Comparison of ENCODE assay signal across 8 cellular contexts in the genomic region with DNA sequence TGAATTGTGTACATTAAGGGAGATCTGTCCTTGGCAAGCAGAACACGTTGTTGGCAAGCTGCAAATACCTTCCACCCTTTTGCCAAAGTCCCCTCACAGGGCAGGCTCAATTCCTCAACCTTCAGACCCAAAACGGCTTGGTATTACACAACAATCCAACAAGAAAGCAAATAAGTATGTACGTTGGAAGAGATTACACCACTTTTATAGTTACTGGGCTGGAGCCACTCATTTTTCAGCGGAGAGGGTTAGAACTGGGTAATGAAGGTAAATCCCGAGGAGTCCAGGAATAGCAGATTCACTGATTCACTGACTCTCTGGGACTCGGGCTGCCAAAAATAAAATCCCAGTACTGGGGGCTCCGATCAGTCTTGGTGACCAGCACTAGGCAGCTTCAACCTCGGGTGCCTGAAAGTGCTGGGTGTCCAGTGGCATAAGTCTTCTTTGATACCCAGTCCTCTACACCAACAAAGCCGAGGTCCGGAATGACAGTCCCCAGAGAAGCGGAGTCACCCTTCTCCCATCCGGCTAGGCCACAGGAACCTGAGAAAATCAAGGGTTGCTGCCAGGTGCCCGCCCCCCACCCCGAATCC. TPM values are rescaled to one million over a fixed set of nuclear protein-coding genes. Genes with fewer than 3 reads are reported as not detected.
DNase-seq lines count a peak whose midpoint lies in the region; ATAC-seq lines count a peak whose summit lies in the region.

No MANE protein-coding gene starts in this region.

- H3K4me1 ChIP-seq in iPS-15b (ENCODE audit: control insufficient read depth, insufficient read depth, low read length) (peaks cover 2% of the 10 kb centered on the region), skeletal muscle satellite cell (ENCODE audit: control insufficient read depth, insufficient read depth, low read length) (no peaks in the 10 kb centered on the region)

- peaks cover 2% of the 10 kb centered on the region for H3K4me1 Mint-ChIP-seq in activated CD4-positive, alpha-beta T cell treated with anti-CD3 and anti-CD28 coated beads, Interleukin-2, amount 10 ng/mL, durations not matched to agents 24 days and 14 days
- H3K4me1 Mint-ChIP-seq in activated naive CD8-positive, alpha-beta T cell treated with anti-CD3 and anti-CD28 coated beads, Interleukin-2, amount 50 U/mL, for 24 hours = peaks cover 18% of the 10 kb centered on the region

- intact Hi-C loops in activated CD4-positive, alpha-beta T cell treated with anti-CD3 and anti-CD28 coated beads, Interleukin-2, amount 10 ng/mL, durations not matched to agents 24 days and 14 days (cut with micrococcal nuclease) = loop anchor here (1.0 to 10.0 kb wide), 5 partner anchors 42 to 531 kb away; partner anchors contain the start of genes CENPI, GLA, HNRNPH2 and TRMT2B

- DNase-seq in activated CD4-positive, alpha-beta T cell treated with anti-CD3 and anti-CD28 coated beads, Interleukin-2, amount 10 ng/mL, durations not matched to agents 24 days and 14 days = no peak
- DNase-seq in activated CD4-positive, alpha-beta T cell treated with anti-CD3 and anti-CD28 coated beads for 1 hour = no peak
- no peak for DNase-seq in activated naive CD8-positive, alpha-beta T cell treated with anti-CD3 and anti-CD28 coated beads, Interleukin-2, amount 50 U/mL, for 24 hours
- DNase-seq in NCI-H2029 treated with DMSO at 0.1 percent for 48 hours (lab: John Stamatoyannopoulos, UW) = no peak

- ATAC-seq in HG03354 (IDR thresholded peaks at IDR 0.05; ENCODE audit: poor library complexity, severe bottlenecking, unreplicated experiment) (peak; percentile 15), HG02798 (IDR thresholded peaks at IDR 0.05; ENCODE audit: poor library complexity, unreplicated experiment) (no peak)
- no peak for ATAC-seq in activated naive CD8-positive, alpha-beta T cell treated with anti-CD3 and anti-CD28 coated beads, Interleukin-2, amount 50 U/mL, for 24 hours

- H3K27ac Mint-ChIP-seq in activated CD4-positive, alpha-beta T cell treated with anti-CD3 and anti-CD28 coated beads, Interleukin-2, amount 10 ng/mL, durations not matched to agents 24 days and 14 days = peak overlapping the region; percentile 93
- peak overlapping the region; percentile 92 for H3K27ac Mint-ChIP-seq in activated naive CD8-positive, alpha-beta T cell treated with anti-CD3 and anti-CD28 coated beads, Interleukin-2, amount 50 U/mL, for 24 hours

- H3K4me3 ChIP-seq in iPS-15b (ENCODE audit: low read depth, low read length) (peak overlapping the region; percentile 80), skeletal muscle satellite cell (ENCODE audit: low read length) (peak overlapping the region; percentile 82)

- H3K4me2 ChIP-seq in skeletal muscle satellite cell (ENCODE audit: low read length) = peak overlapping the region; percentile 82

- no peaks in the 10 kb centered on the region for H3K9me3 ChIP-seq in iPS-15b (ENCODE audit: control insufficient read depth, insufficient read depth, low read length)
- H3K9me3 ChIP-seq in skeletal muscle satellite cell (replicated peaks; ENCODE audit: low read length) = no peaks in the 10 kb centered on the region

- peak overlapping the region; percentile 76 for H3K9ac ChIP-seq in iPS-15b (ENCODE audit: low read depth, low read length)
- peak overlapping the region; percentile 83 for H3K9ac ChIP-seq in skeletal muscle satellite cell (ENCODE audit: low read depth, low read length)

- H3K9me3 Mint-ChIP-seq in activated CD4-positive, alpha-beta T cell treated with anti-CD3 and anti-CD28 coated beads, Interleukin-2, amount 10 ng/mL, durations not matched to agents 24 days and 14 days = no peaks in the 10 kb centered on the region
- no peaks in the 10 kb centered on the region for H3K9me3 Mint-ChIP-seq in activated naive CD8-positive, alpha-beta T cell treated with anti-CD3 and anti-CD28 coated beads, Interleukin-2, amount 50 U/mL, for 24 hours

- no peaks in the 10 kb centered on the region for H3K27me3 Mint-ChIP-seq in activated CD4-positive, alpha-beta T cell treated with anti-CD3 and anti-CD28 coated beads, Interleukin-2, amount 10 ng/mL, durations not matched to agents 24 days and 14 days
- H3K27me3 Mint-ChIP-seq in activated naive CD8-positive, alpha-beta T cell treated with anti-CD3 and anti-CD28 coated beads, Interleukin-2, amount 50 U/mL, for 24 hours = no peaks in the 10 kb centered on the region

- peaks cover 17% of the 10 kb centered on the region for H3K36me3 Mint-ChIP-seq in activated CD4-positive, alpha-beta T cell treated with anti-CD3 and anti-CD28 coated beads, Interleukin-2, amount 10 ng/mL, durations not matched to agents 24 days and 14 days (ENCODE audit: low read depth)
- peaks cover 13% of the 10 kb centered on the region for H3K36me3 Mint-ChIP-seq in activated naive CD8-positive, alpha-beta T cell treated with anti-CD3 and anti-CD28 coated beads, Interleukin-2, amount 50 U/mL, for 24 hours (ENCODE audit: low read depth)

- H3K36me3 ChIP-seq in iPS-15b (ENCODE audit: control insufficient read depth, insufficient read depth, low read length) (peaks cover 5% of the 10 kb centered on the region), skeletal muscle satellite cell (ENCODE audit: insufficient read depth, low read length) (no peaks in the 10 kb centered on the region)

- H3K4me3 Mint-ChIP-seq in activated CD4-positive, alpha-beta T cell treated with anti-CD3 and anti-CD28 coated beads, Interleukin-2, amount 10 ng/mL, durations not matched to agents 24 days and 14 days = peak overlapping the region; percentile 92
- H3K4me3 Mint-ChIP-seq in activated naive CD8-positive, alpha-beta T cell treated with anti-CD3 and anti-CD28 coated beads, Interleukin-2, amount 50 U/mL, for 24 hours = peak overlapping the region; percentile 88

- H3K27me3 ChIP-seq in iPS-15b (ENCODE audit: control insufficient read depth, insufficient read depth, low read length) (no peaks in the 10 kb centered on the region), skeletal muscle satellite cell (ENCODE audit: control insufficient read depth, insufficient read depth, low read length) (no peaks in the 10 kb centered on the region)

RNA-seq across cellular contexts. Expression of gene TIMM8A, which starts 0.6 kb away (rescaled TPM):
- 28.3 and 32.8 TPM in 2 replicates for total RNA-seq in activated CD4-positive, alpha-beta T cell treated with anti-CD3 and anti-CD28 coated beads, Interleukin-2, amount 10 ng/mL, durations not matched to agents 24 days and 14 days
- 6.3 and 10.3 TPM in 2 replicates for total RNA-seq in skeletal muscle satellite cell (2012; rRNA removed)

RNA-seq across cellular contexts. Expression of gene BTK, which starts 38.0 kb away (rescaled TPM):
- not detected in 2 replicates for total RNA-seq in activated CD4-positive, alpha-beta T cell treated with anti-CD3 and anti-CD28 coated beads, Interleukin-2, amount 10 ng/mL, durations not matched to agents 24 days and 14 days
- not detected in 2 replicates for total RNA-seq in skeletal muscle satellite cell (2012; rRNA removed)

RNA-seq across cellular contexts. Expression of gene RPL36A, which starts 42.9 kb away (rescaled TPM):
- 252 and 278 TPM in 2 replicates for total RNA-seq in activated CD4-positive, alpha-beta T cell treated with anti-CD3 and anti-CD28 coated beads, Interleukin-2, amount 10 ng/mL, durations not matched to agents 24 days and 14 days
- total RNA-seq in skeletal muscle satellite cell (2012; rRNA removed) = 348 and 432 TPM in 2 replicates

RNA-seq across cellular contexts. Expression of gene TAF7L, which starts 56.8 kb away (rescaled TPM):
- total RNA-seq in activated CD4-positive, alpha-beta T cell treated with anti-CD3 and anti-CD28 coated beads, Interleukin-2, amount 10 ng/mL, durations not matched to agents 24 days and 14 days = 0.19 TPM in 1 of 2 replicates, not detected in the other
- 0.22 and 0.76 TPM in 2 replicates for total RNA-seq in skeletal muscle satellite cell (2012; rRNA removed)

RNA-seq across cellular contexts. Expression of gene GLA, which starts 59.8 kb away (rescaled TPM):
- total RNA-seq in activated CD4-positive, alpha-beta T cell treated with anti-CD3 and anti-CD28 coated beads, Interleukin-2, amount 10 ng/mL, durations not matched to agents 24 days and 14 days = 66.6 and 70.7 TPM in 2 replicates
- 38.5 and 42.4 TPM in 2 replicates for total RNA-seq in skeletal muscle satellite cell (2012; rRNA removed)
